Comparison of ENCODE assay signal across 19 cellular contexts in the genomic region with DNA sequence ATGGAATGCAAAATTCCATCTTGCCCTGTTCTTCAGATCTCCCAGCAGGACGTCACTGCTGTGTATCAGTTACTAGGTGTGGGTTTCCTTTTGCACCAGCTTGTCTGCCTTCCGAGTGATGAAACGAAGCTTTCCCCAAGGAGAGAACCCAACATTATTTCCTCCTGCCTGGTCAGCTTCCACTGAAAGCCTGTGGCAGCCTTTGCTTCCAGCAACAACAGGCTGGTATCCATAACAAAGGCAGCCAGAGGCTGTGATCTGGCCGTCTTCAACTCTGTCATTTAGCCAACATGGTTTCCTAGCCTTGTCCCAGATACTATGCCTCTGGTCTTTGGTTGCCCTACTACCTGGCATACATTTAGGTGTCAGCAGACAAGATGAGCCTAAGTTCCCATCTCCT.
A peak's percentile ranks its signal among the peaks of the same experiment; 100 is the strongest.
DNase-seq lines count a peak whose midpoint lies in the region; ATAC-seq and TF ChIP-seq lines count a peak whose summit lies in the region.
"Had no signal": no experiment of that assay in that cellular context is flagged by ENCODE, and none has a peak within 500 bp of the region (broad histone marks: within the 10 kb centered on the region; RNA-seq: fewer than 3 reads in every experiment).

No MANE protein-coding gene starts in this region.

- peaks cover 0 to 10% (median 0%) of the 10 kb centered on the region in 12 donors for H3K4me1 ChIP-seq in heart left ventricle
- H3K4me1 ChIP-seq: Peyer's patch, suprapubic skin had no signal

- peak; percentile 93 for ATAC-seq in WTC11
- ATAC-seq in heart left ventricle = peak; percentile 92 to 96 (median 96)
- ATAC-seq in naive thymus-derived CD8-positive, alpha-beta T cell = no peak
- ATAC-seq: effector memory CD8-positive, alpha-beta T cell had no signal

- CTCF ChIA-PET in WTC11 (lab: Charles Lee) = interaction anchor here (1.0 to 1.5 kb wide), 3 partner anchors 12 to 357 kb away, joined by 3 to 4 read pairs (median 4); no protein-coding TSS in a partner anchor

- peaks cover 16% of the 10 kb centered on the region for H3K9me3 Mint-ChIP-seq in WTC11
- no peaks in the 10 kb centered on the region for H3K9me3 Mint-ChIP-seq in activated T-helper 2 cell treated with anti-CD3 and anti-CD28 coated beads, Interferon-gamma antibody, Interleukin-2, Interleukin-4, amounts not matched to agents 10 μg/mL and 5 μg/mL and 100 μg/mL, durations not matched to agents 14 hours and 24 hours and 36 hours
- H3K9me3 Mint-ChIP-seq in naive thymus-derived CD8-positive, alpha-beta T cell = no peaks in the 10 kb centered on the region
- H3K9me3 Mint-ChIP-seq: activated naive CD4-positive, alpha-beta T cell treated with anti-CD3 and anti-CD28 coated beads for 36 hours; effector memory CD8-positive, alpha-beta T cell; HFFc6 had no signal

- H3K27me3 ChIP-seq in heart left ventricle = no peaks in the 10 kb centered on the region
- H3K27me3 ChIP-seq: Peyer's patch, suprapubic skin had no signal

- intact Hi-C loops in heart left ventricle (cut with DNase I) = loop anchor here in 2 of 10 donors (5.0 kb wide), 2 partner anchors 77 to 83 kb away; a partner anchor contains a TSS
- intact Hi-C loops in activated T-helper 2 cell treated with anti-CD3 and anti-CD28 coated beads, Interferon-gamma antibody, Interleukin-2, Interleukin-4, amounts not matched to agents 10 μg/mL and 5 μg/mL and 100 μg/mL, durations not matched to agents 14 hours and 24 hours and 36 hours (cut with micrococcal nuclease) = no loop called here

- no peak for TF ChIP-seq POLR2A in heart left ventricle (IDR thresholded peaks at IDR 0.05)

- POLR2A ChIA-PET in WTC11 (lab: Charles Lee) = no interaction called here
- POLR2A ChIA-PET in naive thymus-derived CD8-positive, alpha-beta T cell (lab: Charles Lee) = no interaction called here

- TF ChIP-seq CTCF in WTC11 (IDR thresholded peaks at IDR 0.05) (no peak), heart left ventricle (IDR thresholded peaks at IDR 0.05) (no peak)

- peaks cover 3% of the 10 kb centered on the region; the same call in 1 of the 2 replicates for H3K27me3 Mint-ChIP-seq in WTC11 (ENCODE audit: low read depth)
- peaks cover under 1% of the 10 kb centered on the region for H3K27me3 Mint-ChIP-seq in activated T-helper 2 cell treated with anti-CD3 and anti-CD28 coated beads, Interferon-gamma antibody, Interleukin-2, Interleukin-4, amounts not matched to agents 10 μg/mL and 5 μg/mL and 100 μg/mL, durations not matched to agents 14 hours and 24 hours and 36 hours (ENCODE audit: low read depth)
- peaks cover 7 to 35% (median 21%) of the 10 kb centered on the region in 5 donors for H3K27me3 Mint-ChIP-seq in naive thymus-derived CD8-positive, alpha-beta T cell
- H3K27me3 Mint-ChIP-seq: progenitor cell of endocrine pancreas had no signal

- DNase-seq in Ammon's horn (ENCODE audit: low spot score) (peak; percentile 14), WTC11 (ENCODE audit: low spot score) (peak; percentile 51), heart left ventricle (peak in 4 of 5 donors; percentile 30 to 73 (median 60)), myocyte (ENCODE audit: low read depth) (peak; percentile 8), hepatic stellate cell (ENCODE audit: low spot score) (no peak)
- DNase-seq in activated T-helper 2 cell treated with anti-CD3 and anti-CD28 coated beads, Interferon-gamma antibody, Interleukin-2, Interleukin-4, amounts not matched to agents 10 μg/mL and 5 μg/mL and 100 μg/mL, durations not matched to agents 14 hours and 24 hours and 36 hours (ENCODE audit: low spot score) = no peak
- no peak for DNase-seq in activated CD4-positive, CD25-positive, alpha-beta regulatory T cell (lab: John Stamatoyannopoulos, UW)
- no peak for DNase-seq in naive thymus-derived CD8-positive, alpha-beta T cell
- DNase-seq: activated naive CD4-positive, alpha-beta T cell treated with anti-CD3 and anti-CD28 coated beads for 36 hours; effector memory CD8-positive, alpha-beta T cell; foreskin fibroblast; HFFc6; KG1; kidney glomerular epithelial cell; NCI-H1092 treated with DMSO at 0.1 percent for 48 hours; Peyer's patch had no signal

- peak overlapping the region; percentile 90 for H3K27ac Mint-ChIP-seq in WTC11
- H3K27ac Mint-ChIP-seq in activated T-helper 2 cell treated with anti-CD3 and anti-CD28 coated beads, Interferon-gamma antibody, Interleukin-2, Interleukin-4, amounts not matched to agents 10 μg/mL and 5 μg/mL and 100 μg/mL, durations not matched to agents 14 hours and 24 hours and 36 hours = no peak overlapping the region
- H3K27ac Mint-ChIP-seq in naive thymus-derived CD8-positive, alpha-beta T cell = no peak overlapping the region
- H3K27ac Mint-ChIP-seq: activated naive CD4-positive, alpha-beta T cell treated with anti-CD3 and anti-CD28 coated beads for 36 hours; CD14-positive monocyte; effector memory CD8-positive, alpha-beta T cell; HFFc6; progenitor cell of endocrine pancreas had no signal

- no peaks in the 10 kb centered on the region for H3K9me3 ChIP-seq in heart left ventricle
- H3K9me3 ChIP-seq: Peyer's patch, suprapubic skin had no signal

- peaks cover 27% of the 10 kb centered on the region for H3K36me3 Mint-ChIP-seq in WTC11
- no peaks in the 10 kb centered on the region for H3K36me3 Mint-ChIP-seq in activated T-helper 2 cell treated with anti-CD3 and anti-CD28 coated beads, Interferon-gamma antibody, Interleukin-2, Interleukin-4, amounts not matched to agents 10 μg/mL and 5 μg/mL and 100 μg/mL, durations not matched to agents 14 hours and 24 hours and 36 hours (ENCODE audit: low read depth)
- H3K36me3 Mint-ChIP-seq in naive thymus-derived CD8-positive, alpha-beta T cell = no peaks in the 10 kb centered on the region
- H3K36me3 Mint-ChIP-seq: CD14-positive monocyte had no signal

- no peak overlapping the region; the same call in 1 of the 2 replicates for H3K4me3 Mint-ChIP-seq in WTC11
- no peak overlapping the region for H3K4me3 Mint-ChIP-seq in activated T-helper 2 cell treated with anti-CD3 and anti-CD28 coated beads, Interferon-gamma antibody, Interleukin-2, Interleukin-4, amounts not matched to agents 10 μg/mL and 5 μg/mL and 100 μg/mL, durations not matched to agents 14 hours and 24 hours and 36 hours (ENCODE audit: low read depth)
- no peak overlapping the region for H3K4me3 Mint-ChIP-seq in naive thymus-derived CD8-positive, alpha-beta T cell
- H3K4me3 Mint-ChIP-seq: activated naive CD4-positive, alpha-beta T cell treated with anti-CD3 and anti-CD28 coated beads for 36 hours; CD14-positive monocyte; effector memory CD8-positive, alpha-beta T cell; HFFc6 had no signal

- peak overlapping the region in 2 of 12 donors; percentile 10 to 20 for H3K4me3 ChIP-seq in heart left ventricle
- H3K4me3 ChIP-seq: Peyer's patch, suprapubic skin had no signal

- H3K27ac ChIP-seq in heart left ventricle = peak overlapping the region in 9 of 12 donors; percentile 14 to 74 (median 45)
- H3K27ac ChIP-seq: suprapubic skin had no signal

- peaks cover 24% of the 10 kb centered on the region for H3K4me1 Mint-ChIP-seq in WTC11
- H3K4me1 Mint-ChIP-seq in activated T-helper 2 cell treated with anti-CD3 and anti-CD28 coated beads, Interferon-gamma antibody, Interleukin-2, Interleukin-4, amounts not matched to agents 10 μg/mL and 5 μg/mL and 100 μg/mL, durations not matched to agents 14 hours and 24 hours and 36 hours (ENCODE audit: low read depth) = no peaks in the 10 kb centered on the region
- no peaks in the 10 kb centered on the region for H3K4me1 Mint-ChIP-seq in naive thymus-derived CD8-positive, alpha-beta T cell
- H3K4me1 Mint-ChIP-seq: CD14-positive monocyte had no signal

- H3K36me3 ChIP-seq in heart left ventricle = no peaks in the 10 kb centered on the region
- H3K36me3 ChIP-seq: Peyer's patch, suprapubic skin had no signal

- WGBS in heart left ventricle, 4 donors = 15 to 21% (median 19%) methylated on average over 4 of the region's 4 CpGs

TF ChIP-seq in WTC11, 78 proteins besides CTCF, POLR2A, EP300 and RAD21:
- TF ChIP-seq NFATC4 (CRISPR knock-in tag; IDR thresholded peaks at IDR 0.05) = no peak
- TF ChIP-seq, protein P1, sequence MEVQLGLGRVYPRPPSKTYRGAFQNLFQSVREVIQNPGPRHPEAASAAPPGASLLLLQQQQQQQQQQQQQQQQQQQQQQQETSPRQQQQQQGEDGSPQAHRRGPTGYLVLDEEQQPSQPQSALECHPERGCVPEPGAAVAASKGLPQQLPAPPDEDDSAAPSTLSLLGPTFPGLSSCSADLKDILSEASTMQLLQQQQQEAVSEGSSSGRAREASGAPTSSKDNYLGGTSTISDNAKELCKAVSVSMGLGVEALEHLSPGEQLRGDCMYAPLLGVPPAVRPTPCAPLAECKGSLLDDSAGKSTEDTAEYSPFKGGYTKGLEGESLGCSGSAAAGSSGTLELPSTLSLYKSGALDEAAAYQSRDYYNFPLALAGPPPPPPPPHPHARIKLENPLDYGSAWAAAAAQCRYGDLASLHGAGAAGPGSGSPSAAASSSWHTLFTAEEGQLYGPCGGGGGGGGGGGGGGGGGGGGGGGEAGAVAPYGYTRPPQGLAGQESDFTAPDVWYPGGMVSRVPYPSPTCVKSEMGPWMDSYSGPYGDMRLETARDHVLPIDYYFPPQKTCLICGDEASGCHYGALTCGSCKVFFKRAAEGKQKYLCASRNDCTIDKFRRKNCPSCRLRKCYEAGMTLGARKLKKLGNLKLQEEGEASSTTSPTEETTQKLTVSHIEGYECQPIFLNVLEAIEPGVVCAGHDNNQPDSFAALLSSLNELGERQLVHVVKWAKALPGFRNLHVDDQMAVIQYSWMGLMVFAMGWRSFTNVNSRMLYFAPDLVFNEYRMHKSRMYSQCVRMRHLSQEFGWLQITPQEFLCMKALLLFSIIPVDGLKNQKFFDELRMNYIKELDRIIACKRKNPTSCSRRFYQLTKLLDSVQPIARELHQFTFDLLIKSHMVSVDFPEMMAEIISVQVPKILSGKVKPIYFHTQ (CRISPR knock-in tag; IDR thresholded peaks at IDR 0.05) = no peak
- TF ChIP-seq, protein P2, sequence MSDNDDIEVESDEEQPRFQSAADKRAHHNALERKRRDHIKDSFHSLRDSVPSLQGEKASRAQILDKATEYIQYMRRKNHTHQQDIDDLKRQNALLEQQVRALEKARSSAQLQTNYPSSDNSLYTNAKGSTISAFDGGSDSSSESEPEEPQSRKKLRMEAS (CRISPR knock-in tag; IDR thresholded peaks at IDR 0.05) = peak; percentile 26; the same call in 1 of the 2 replicates

Comparison
In these comparisons a context has a peak if more than half of its experiments do, and no peak if none do; other contexts are left out.
1. DNase-seq: peak in Ammon's horn (single experiment), WTC11 (single experiment), heart left ventricle (4 of 5) and myocyte (single experiment); none in activated T-helper 2 cell treated with anti-CD3 and anti-CD28 coated beads, Interferon-gamma antibody, Interleukin-2, Interleukin-4, amounts not matched to agents 10 μg/mL and 5 μg/mL and 100 μg/mL, durations not matched to agents 14 hours and 24 hours and 36 hours (single experiment), activated CD4-positive, CD25-positive, alpha-beta regulatory T cell (0 of 4), hepatic stellate cell (single experiment) and naive thymus-derived CD8-positive, alpha-beta T cell (0 of 10).
2. ATAC-seq: peak in WTC11 (single experiment) and heart left ventricle (4 of 4); none in naive thymus-derived CD8-positive, alpha-beta T cell (0 of 2).